Comparison of ENCODE assay signal across 1 cellular context in the genomic region with DNA sequence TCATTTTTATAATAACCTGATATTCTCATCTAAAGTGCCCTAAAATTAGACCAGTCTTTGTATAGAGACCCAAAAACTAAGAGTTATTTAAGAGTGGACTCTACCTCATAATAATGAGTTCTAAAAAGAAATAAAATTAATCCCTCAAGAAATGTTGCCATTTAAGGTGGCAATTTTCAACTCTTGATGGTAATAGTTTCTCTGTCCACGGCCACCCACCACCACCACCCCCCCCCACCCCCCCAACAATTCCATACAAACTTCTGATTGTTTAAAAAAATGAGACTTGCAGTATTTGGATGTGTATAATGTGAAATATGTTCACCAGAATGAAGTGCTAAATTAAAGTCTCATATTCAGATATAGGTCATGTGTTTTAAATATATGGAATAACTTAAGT.
TF ChIP-seq lines count a peak whose summit lies in the region.

No MANE protein-coding gene starts in this region.

TF ChIP-seq in GM23338, 12 proteins besides CTCF, POLR2A, EP300 and RAD21 (continued from another document):
- TF ChIP-seq, protein P1, sequence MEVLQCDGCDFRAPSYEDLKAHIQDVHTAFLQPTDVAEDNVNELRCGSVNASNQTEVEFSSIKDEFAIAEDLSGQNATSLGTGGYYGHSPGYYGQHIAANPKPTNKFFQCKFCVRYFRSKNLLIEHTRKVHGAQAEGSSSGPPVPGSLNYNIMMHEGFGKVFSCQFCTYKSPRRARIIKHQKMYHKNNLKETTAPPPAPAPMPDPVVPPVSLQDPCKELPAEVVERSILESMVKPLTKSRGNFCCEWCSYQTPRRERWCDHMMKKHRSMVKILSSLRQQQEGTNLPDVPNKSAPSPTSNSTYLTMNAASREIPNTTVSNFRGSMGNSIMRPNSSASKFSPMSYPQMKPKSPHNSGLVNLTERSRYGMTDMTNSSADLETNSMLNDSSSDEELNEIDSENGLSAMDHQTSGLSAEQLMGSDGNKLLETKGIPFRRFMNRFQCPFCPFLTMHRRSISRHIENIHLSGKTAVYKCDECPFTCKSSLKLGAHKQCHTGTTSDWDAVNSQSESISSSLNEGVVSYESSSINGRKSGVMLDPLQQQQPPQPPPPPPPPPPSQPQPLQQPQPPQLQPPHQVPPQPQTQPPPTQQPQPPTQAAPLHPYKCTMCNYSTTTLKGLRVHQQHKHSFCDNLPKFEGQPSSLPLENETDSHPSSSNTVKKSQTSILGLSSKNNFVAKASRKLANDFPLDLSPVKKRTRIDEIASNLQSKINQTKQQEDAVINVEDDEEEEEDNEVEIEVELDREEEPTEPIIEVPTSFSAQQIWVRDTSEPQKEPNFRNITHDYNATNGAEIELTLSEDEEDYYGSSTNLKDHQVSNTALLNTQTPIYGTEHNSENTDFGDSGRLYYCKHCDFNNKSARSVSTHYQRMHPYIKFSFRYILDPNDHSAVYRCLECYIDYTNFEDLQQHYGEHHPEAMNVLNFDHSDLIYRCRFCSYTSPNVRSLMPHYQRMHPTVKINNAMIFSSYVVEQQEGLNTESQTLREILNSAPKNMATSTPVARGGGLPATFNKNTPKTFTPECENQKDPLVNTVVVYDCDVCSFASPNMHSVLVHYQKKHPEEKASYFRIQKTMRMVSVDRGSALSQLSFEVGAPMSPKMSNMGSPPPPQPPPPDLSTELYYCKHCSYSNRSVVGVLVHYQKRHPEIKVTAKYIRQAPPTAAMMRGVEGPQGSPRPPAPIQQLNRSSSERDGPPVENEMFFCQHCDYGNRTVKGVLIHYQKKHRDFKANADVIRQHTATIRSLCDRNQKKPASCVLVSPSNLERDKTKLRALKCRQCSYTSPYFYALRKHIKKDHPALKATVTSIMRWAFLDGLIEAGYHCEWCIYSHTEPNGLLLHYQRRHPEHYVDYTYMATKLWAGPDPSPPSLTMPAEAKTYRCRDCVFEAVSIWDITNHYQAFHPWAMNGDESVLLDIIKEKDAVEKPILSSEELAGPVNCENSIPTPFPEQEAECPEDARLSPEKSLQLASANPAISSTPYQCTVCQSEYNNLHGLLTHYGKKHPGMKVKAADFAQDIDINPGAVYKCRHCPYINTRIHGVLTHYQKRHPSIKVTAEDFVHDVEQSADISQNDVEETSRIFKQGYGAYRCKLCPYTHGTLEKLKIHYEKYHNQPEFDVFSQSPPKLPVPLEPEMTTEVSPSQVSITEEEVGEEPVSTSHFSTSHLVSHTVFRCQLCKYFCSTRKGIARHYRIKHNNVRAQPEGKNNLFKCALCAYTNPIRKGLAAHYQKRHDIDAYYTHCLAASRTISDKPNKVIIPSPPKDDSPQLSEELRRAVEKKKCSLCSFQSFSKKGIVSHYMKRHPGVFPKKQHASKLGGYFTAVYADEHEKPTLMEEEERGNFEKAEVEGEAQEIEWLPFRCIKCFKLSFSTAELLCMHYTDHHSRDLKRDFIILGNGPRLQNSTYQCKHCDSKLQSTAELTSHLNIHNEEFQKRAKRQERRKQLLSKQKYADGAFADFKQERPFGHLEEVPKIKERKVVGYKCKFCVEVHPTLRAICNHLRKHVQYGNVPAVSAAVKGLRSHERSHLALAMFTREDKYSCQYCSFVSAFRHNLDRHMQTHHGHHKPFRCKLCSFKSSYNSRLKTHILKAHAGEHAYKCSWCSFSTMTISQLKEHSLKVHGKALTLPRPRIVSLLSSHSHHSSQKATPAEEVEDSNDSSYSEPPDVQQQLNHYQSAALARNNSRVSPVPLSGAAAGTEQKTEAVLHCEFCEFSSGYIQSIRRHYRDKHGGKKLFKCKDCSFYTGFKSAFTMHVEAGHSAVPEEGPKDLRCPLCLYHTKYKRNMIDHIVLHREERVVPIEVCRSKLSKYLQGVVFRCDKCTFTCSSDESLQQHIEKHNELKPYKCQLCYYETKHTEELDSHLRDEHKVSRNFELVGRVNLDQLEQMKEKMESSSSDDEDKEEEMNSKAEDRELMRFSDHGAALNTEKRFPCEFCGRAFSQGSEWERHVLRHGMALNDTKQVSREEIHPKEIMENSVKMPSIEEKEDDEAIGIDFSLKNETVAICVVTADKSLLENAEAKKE (CRISPR knock-in tag; IDR thresholded peaks at IDR 0.05) = no peak
- TF ChIP-seq, protein P2, sequence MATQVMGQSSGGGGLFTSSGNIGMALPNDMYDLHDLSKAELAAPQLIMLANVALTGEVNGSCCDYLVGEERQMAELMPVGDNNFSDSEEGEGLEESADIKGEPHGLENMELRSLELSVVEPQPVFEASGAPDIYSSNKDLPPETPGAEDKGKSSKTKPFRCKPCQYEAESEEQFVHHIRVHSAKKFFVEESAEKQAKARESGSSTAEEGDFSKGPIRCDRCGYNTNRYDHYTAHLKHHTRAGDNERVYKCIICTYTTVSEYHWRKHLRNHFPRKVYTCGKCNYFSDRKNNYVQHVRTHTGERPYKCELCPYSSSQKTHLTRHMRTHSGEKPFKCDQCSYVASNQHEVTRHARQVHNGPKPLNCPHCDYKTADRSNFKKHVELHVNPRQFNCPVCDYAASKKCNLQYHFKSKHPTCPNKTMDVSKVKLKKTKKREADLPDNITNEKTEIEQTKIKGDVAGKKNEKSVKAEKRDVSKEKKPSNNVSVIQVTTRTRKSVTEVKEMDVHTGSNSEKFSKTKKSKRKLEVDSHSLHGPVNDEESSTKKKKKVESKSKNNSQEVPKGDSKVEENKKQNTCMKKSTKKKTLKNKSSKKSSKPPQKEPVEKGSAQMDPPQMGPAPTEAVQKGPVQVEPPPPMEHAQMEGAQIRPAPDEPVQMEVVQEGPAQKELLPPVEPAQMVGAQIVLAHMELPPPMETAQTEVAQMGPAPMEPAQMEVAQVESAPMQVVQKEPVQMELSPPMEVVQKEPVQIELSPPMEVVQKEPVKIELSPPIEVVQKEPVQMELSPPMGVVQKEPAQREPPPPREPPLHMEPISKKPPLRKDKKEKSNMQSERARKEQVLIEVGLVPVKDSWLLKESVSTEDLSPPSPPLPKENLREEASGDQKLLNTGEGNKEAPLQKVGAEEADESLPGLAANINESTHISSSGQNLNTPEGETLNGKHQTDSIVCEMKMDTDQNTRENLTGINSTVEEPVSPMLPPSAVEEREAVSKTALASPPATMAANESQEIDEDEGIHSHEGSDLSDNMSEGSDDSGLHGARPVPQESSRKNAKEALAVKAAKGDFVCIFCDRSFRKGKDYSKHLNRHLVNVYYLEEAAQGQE (IDR thresholded peaks at IDR 0.05; ENCODE audit: unreplicated experiment) = no peak
